ENCODE assay signal across 18 cellular contexts in the genomic region with DNA sequence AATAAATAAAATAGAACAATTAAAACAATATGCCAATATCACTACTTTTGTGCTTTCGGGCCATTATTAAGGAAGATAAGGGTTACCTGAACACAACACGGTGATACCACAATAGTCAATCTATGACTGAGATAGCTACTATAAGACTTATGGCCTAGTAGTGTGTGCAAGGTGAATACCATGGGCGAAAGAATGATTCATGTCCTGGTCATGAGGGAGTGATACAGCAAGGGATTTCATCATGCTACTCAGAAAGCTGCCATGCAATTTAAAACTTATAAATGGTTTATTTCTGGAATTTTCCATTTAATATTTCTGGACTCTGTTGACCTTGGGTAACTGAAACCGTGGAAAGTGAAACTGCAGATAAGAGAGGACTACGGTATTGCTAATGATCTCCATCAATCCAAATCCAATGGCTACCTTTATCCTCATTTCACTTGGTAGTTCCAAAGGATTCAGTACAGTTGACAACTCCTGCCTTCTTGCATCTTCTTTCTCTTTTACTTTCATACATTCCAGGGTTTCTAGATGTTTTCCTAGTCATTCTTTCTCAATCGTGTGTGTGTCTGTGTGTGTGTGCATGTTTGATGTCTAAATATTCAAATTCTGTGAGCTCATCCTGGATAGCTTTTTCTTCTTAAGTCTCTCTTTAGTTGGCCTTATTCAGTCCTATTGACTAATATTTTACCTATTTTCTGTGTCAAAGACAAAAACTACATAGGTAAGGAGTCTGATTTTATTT.
DNase-seq lines count a peak whose midpoint lies in the region; ATAC-seq and TF ChIP-seq lines count a peak whose summit lies in the region.
"Had no signal": no experiment of that assay in that cellular context is flagged by ENCODE, and none has a peak within 500 bp of the region (broad histone marks: within the 10 kb centered on the region; RNA-seq: fewer than 3 reads in every experiment).

No MANE protein-coding gene starts in this region.

- no peak for TF ChIP-seq CTCF in omental fat pad (IDR thresholded peaks at IDR 0.05)

- ATAC-seq in omental fat pad (ENCODE audit: low FRiP score), result peak; percentile 79
- ATAC-seq in HG03457 (IDR thresholded peaks at IDR 0.05; ENCODE audit: unreplicated experiment), result no peak

- peak overlapping the region; percentile 89 for H3K27ac ChIP-seq in epithelial cell of prostate
- H3K27ac ChIP-seq: C4-2B, cardiac muscle cell had no signal

- peak; percentile 27 for DNase-seq in Daoy (ENCODE audit: low read depth)
- DNase-seq in M059J (ENCODE audit: low read depth), result peak; percentile 69
- DNase-seq in epithelial cell of prostate (ENCODE audit: low read depth, low spot score), result peak; percentile 87
- no peak for DNase-seq in omental fat pad (ENCODE audit: low spot score)
- DNase-seq in NCI-H446 (lab: John Stamatoyannopoulos, UW), result no peak
- DNase-seq in AG08396 (ENCODE audit: low spot score), result no peak
- no peak for DNase-seq in OCI-M2 (lab: John Stamatoyannopoulos, UW; ENCODE audit: unreplicated experiment)
- DNase-seq: activated CD4-positive, CD25-positive, alpha-beta regulatory T cell treated with anti-CD3 and anti-CD28 coated beads, Interleukin-2, amount 50 U/mL, for 72 hours; activated naive CD4-positive, alpha-beta T cell treated with anti-CD3 and anti-CD28 coated beads for 36 hours; effector CD8-positive, alpha-beta T cell; GF-D8; glutamatergic neuron; kidney; NCI-H1417 treated with DMSO at 0.1 percent for 48 hours; NCI-H345 had no signal

Comparison
In these comparisons a context has a peak if more than half of its experiments do, and no peak if none do; other contexts are left out.
1. DNase-seq: peak in Daoy (single experiment), M059J (single experiment) and epithelial cell of prostate (single experiment); none in omental fat pad (single experiment), NCI-H446 (0 of 2), AG08396 (single experiment) and OCI-M2 (single experiment).